Comparison of ENCODE assay signal across 11 cellular contexts in the genomic region with DNA sequence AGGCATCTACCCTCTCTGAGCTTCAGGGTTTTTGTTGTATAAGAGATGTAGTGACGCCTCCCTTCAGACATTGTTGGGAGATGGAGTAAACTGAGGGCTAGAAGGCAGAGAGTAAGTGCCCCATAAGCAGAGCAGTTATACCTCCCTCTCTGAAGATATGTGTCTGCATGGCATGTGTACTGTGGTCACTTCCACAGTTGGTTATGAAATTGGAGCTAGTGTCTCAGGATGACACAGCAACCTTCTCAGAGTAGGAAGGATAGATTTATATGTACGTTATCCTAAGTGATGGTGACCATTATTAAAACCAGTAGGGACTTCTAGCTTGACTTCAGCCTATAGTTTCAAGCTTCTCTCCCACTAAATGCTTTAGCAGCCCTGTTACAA. TPM values are rescaled to one million over a fixed set of nuclear protein-coding genes. Genes with fewer than 3 reads are reported as not detected.
DNase-seq lines count a peak whose midpoint lies in the region; ATAC-seq and TF ChIP-seq lines count a peak whose summit lies in the region.
"Had no signal": no experiment of that assay in that cellular context is flagged by ENCODE, and none has a peak within 500 bp of the region (broad histone marks: within the 10 kb centered on the region; RNA-seq: fewer than 3 reads in every experiment).

No MANE protein-coding gene starts in this region.

- no peak overlapping the region for H3K23ac ChIP-seq in mesendoderm (ENCODE audit: low read length)

- peak; percentile 6 for ATAC-seq in GM21526 (IDR thresholded peaks at IDR 0.05; ENCODE audit: low FRiP score, unreplicated experiment)
- ATAC-seq in GM21576 (IDR thresholded peaks at IDR 0.05; ENCODE audit: unreplicated experiment): no peak
- no peak for ATAC-seq in HG02970 (IDR thresholded peaks at IDR 0.05; ENCODE audit: low FRiP score, unreplicated experiment)

- H4K8ac ChIP-seq in mesendoderm (ENCODE audit: low read depth, low read length): no peak overlapping the region

- H3K79me1 ChIP-seq in mesendoderm (ENCODE audit: low read length): no peaks in the 10 kb centered on the region

- H3K4ac ChIP-seq in mesendoderm (ENCODE audit: low read depth, low read length): no peak overlapping the region

- no peaks in the 10 kb centered on the region for H3K9me3 ChIP-seq in effector memory CD4-positive, alpha-beta T cell (ENCODE audit: control insufficient read depth, low read length)
- H3K9me3 ChIP-seq: SJCRH30, stomach had no signal

- H2BK5ac ChIP-seq in mesendoderm (ENCODE audit: low read length): no peak overlapping the region

- H3K9ac ChIP-seq in mesendoderm (ENCODE audit: low read length): no peak overlapping the region

- no CpG with 5 or more reads among the region's 2 CpGs for WGBS in mesendoderm (ENCODE audit: extremely low coverage, insufficient coverage, low lambda C conversion rate)

- no peak overlapping the region for H2AK5ac ChIP-seq in mesendoderm (ENCODE audit: low read length)

- H3K4me3 ChIP-seq in fibroblast of the aortic adventitia (ENCODE audit: low read depth, low read length) (no peak overlapping the region), mesendoderm (ENCODE audit: low read length) (no peak overlapping the region)
- no peak overlapping the region for H3K4me3 ChIP-seq in effector memory CD4-positive, alpha-beta T cell (ENCODE audit: insufficient read depth, low read depth, low read length, poor library complexity, severe bottlenecking)
- H3K4me3 ChIP-seq: hepatocyte, SJCRH30, stomach had no signal

- H3K36me3 ChIP-seq in mesendoderm (ENCODE audit: control insufficient read depth, insufficient read depth, low read length): no peaks in the 10 kb centered on the region
- no peaks in the 10 kb centered on the region for H3K36me3 ChIP-seq in effector memory CD4-positive, alpha-beta T cell (ENCODE audit: control insufficient read depth, insufficient read depth, low read length)
- H3K36me3 ChIP-seq: SJCRH30, stomach had no signal

- H2BK120ac ChIP-seq in mesendoderm (ENCODE audit: low read depth, low read length): no peak overlapping the region

- H3K4me1 ChIP-seq in mesendoderm (ENCODE audit: control insufficient read depth, low read depth, low read length): no peaks in the 10 kb centered on the region
- H3K4me1 ChIP-seq in effector memory CD4-positive, alpha-beta T cell (ENCODE audit: control insufficient read depth, insufficient read depth, low read length, poor library complexity, severe bottlenecking): peaks cover 5% of the 10 kb centered on the region
- H3K4me1 ChIP-seq: SJCRH30 had no signal

- no peak overlapping the region for H2BK15ac ChIP-seq in mesendoderm (replicated peaks; ENCODE audit: low read depth)

- H3K79me2 ChIP-seq in mesendoderm (ENCODE audit: control insufficient read depth, insufficient read depth, low read length): no peaks in the 10 kb centered on the region

- no peak for TF ChIP-seq CTCF in fibroblast of the aortic adventitia (IDR thresholded peaks at IDR 0.05; ENCODE audit: insufficient read depth, low read length)

- no peak overlapping the region for H4K5ac ChIP-seq in mesendoderm (ENCODE audit: low read length)

- no peak overlapping the region for H3K18ac ChIP-seq in mesendoderm (ENCODE audit: low read length)

- no peak overlapping the region for H3K56ac ChIP-seq in mesendoderm (ENCODE audit: low read length)

- H3K4me2 ChIP-seq in mesendoderm (ENCODE audit: low read length): no peak overlapping the region
- H3K4me2 ChIP-seq: hepatocyte had no signal

- DNase-seq in AG08396 (ENCODE audit: low spot score) (peak; percentile 12), RPMI7951 (ENCODE audit: low read depth) (peak; percentile 40), fibroblast of the aortic adventitia (ENCODE audit: low read depth) (peak; percentile 36), mesendoderm (no peak)
- DNase-seq in effector memory CD4-positive, alpha-beta T cell: no peak
- DNase-seq: SJCRH30 had no signal

- no peak overlapping the region for H3K27ac ChIP-seq in mesendoderm (ENCODE audit: low read depth, low read length)
- H3K27ac ChIP-seq in effector memory CD4-positive, alpha-beta T cell (ENCODE audit: insufficient read depth, low read length, poor library complexity, severe bottlenecking): no peak overlapping the region
- H3K27ac ChIP-seq: hepatocyte, SJCRH30 had no signal

- H3K27me3 ChIP-seq in mesendoderm (ENCODE audit: insufficient read depth, low read length, poor library complexity): no peaks in the 10 kb centered on the region
- H3K27me3 ChIP-seq in effector memory CD4-positive, alpha-beta T cell (replicated peaks; ENCODE audit: control insufficient read depth, insufficient read depth, low read length, poor library complexity, severe bottlenecking): no peaks in the 10 kb centered on the region
- H3K27me3 ChIP-seq: hepatocyte, SJCRH30, stomach had no signal

RNA-seq across cellular contexts. Expression of a gene that starts 17.9 kb away (rescaled TPM):
- total RNA-seq in RPMI7951 (2014; rRNA removed; shearing (Covaris generic)): 53.8 and 63.6 TPM in 2 replicates
- total RNA-seq in fibroblast of the aortic adventitia (ENCODE audit: low replicate concordance): 19.3 and 64.4 TPM in 2 replicates
- 5.3 TPM for polyA plus RNA-seq in mesendoderm (2013, experiment 1 of 2)
- 5.1 TPM for polyA plus RNA-seq in mesendoderm (2013, experiment 2 of 2)

RNA-seq across cellular contexts. Expression of a gene that starts 44.3 kb away (rescaled TPM):
- 8.9 and 10.9 TPM in 2 replicates for total RNA-seq in RPMI7951 (2014; rRNA removed; shearing (Covaris generic))
- total RNA-seq in fibroblast of the aortic adventitia (ENCODE audit: low replicate concordance): 8.5 and 9.9 TPM in 2 replicates
- polyA plus RNA-seq in mesendoderm (2013, experiment 1 of 2): 6.4 TPM
- 4.3 TPM for polyA plus RNA-seq in mesendoderm (2013, experiment 2 of 2)

RNA-seq across cellular contexts. Expression of a gene that starts 44.6 kb away (rescaled TPM):
- 15.3 and 18.2 TPM in 2 replicates for total RNA-seq in RPMI7951 (2014; rRNA removed; shearing (Covaris generic))
- total RNA-seq in fibroblast of the aortic adventitia (ENCODE audit: low replicate concordance): 10.8 and 19.0 TPM in 2 replicates
- 19.3 TPM for polyA plus RNA-seq in mesendoderm (2013, experiment 1 of 2)
- 19.4 TPM for polyA plus RNA-seq in mesendoderm (2013, experiment 2 of 2)

Comparison
In these comparisons a context has a peak if more than half of its experiments do, and no peak if none do; other contexts are left out.
1. DNase-seq: peak in AG08396 (single experiment), RPMI7951 (single experiment) and fibroblast of the aortic adventitia (single experiment); none in mesendoderm (single experiment) and effector memory CD4-positive, alpha-beta T cell (0 of 3).